In the genomic region with DNA sequence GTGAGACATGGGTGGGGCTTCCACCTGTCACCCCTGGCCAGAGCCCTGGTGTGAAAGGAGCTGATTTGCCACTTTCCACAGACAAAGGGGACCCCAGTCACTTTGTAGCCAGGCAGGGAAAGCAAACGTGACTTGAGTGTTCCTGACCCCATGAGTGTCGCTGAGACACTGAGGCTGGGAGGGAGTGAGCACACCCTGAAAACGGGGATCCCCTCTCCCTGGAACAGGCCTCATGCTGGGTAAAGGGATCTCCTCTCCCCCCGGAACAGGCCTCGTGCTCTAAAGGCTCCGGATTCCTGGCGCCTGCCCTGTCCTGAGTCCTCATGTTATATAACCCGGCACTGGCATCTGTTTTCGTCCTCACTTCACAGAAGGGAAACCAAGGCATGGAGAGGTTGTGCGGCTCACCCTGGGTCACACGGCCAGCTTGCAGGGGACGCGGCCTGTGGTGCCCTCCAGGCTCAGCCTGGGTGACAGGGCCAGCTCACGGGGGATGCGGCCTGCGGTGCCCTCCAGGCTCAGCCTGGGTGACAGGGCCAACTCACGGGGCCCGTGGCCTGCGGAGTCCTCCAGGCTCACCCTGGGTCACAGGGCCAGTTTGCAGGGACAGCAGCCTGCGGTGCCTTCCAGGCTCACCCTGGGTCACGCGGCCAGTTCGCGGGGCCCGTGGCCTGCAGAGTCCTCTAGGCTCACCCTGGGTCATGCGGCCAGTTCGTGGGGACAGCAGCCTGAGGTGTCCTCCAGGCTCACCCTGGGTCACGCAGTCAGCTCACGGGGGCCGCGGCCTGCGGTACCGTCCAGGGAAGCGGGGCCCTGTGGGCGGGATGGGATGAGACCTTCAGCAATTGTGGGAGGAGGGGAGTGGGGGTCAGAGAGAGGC, we compare ENCODE assay signal across 1 cellular context.
TF ChIP-seq lines count a peak whose summit lies in the region.

No MANE protein-coding gene starts in this region.

TF ChIP-seq in IMR-90, 13 proteins besides CTCF, POLR2A, EP300 and RAD21 (continued from another document):
- TF ChIP-seq, protein P1, sequence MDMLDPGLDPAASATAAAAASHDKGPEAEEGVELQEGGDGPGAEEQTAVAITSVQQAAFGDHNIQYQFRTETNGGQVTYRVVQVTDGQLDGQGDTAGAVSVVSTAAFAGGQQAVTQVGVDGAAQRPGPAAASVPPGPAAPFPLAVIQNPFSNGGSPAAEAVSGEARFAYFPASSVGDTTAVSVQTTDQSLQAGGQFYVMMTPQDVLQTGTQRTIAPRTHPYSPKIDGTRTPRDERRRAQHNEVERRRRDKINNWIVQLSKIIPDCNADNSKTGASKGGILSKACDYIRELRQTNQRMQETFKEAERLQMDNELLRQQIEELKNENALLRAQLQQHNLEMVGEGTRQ (IDR thresholded peaks at IDR 0.05; ENCODE audit: low read depth, low read length), result no peak
- TF ChIP-seq SMC3 (IDR thresholded peaks at IDR 0.05; ENCODE audit: low read depth, low read length), result no peak
- TF ChIP-seq MAZ (IDR thresholded peaks at IDR 0.05; ENCODE audit: borderline replicate concordance, low read depth, low read length), result no peak
- no peak for TF ChIP-seq MAFK (IDR thresholded peaks at IDR 0.05; ENCODE audit: low read depth, low read length)
- no peak for TF ChIP-seq FOS (IDR thresholded peaks at IDR 0.05; ENCODE audit: low read depth, low read length)
- TF ChIP-seq MXI1 (IDR thresholded peaks at IDR 0.05; ENCODE audit: borderline replicate concordance, low read depth, low read length), result no peak
- TF ChIP-seq, protein P2, sequence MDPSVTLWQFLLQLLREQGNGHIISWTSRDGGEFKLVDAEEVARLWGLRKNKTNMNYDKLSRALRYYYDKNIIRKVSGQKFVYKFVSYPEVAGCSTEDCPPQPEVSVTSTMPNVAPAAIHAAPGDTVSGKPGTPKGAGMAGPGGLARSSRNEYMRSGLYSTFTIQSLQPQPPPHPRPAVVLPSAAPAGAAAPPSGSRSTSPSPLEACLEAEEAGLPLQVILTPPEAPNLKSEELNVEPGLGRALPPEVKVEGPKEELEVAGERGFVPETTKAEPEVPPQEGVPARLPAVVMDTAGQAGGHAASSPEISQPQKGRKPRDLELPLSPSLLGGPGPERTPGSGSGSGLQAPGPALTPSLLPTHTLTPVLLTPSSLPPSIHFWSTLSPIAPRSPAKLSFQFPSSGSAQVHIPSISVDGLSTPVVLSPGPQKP (IDR thresholded peaks at IDR 0.05; ENCODE audit: borderline replicate concordance, low read depth, low read length), result no peak
- no peak for TF ChIP-seq BHLHE40 (IDR thresholded peaks at IDR 0.05; ENCODE audit: low read depth, low read length)
- TF ChIP-seq RCOR1 (IDR thresholded peaks at IDR 0.05; ENCODE audit: insufficient replicate concordance, low read length), result no peak
- TF ChIP-seq RFX5 (IDR thresholded peaks at IDR 0.05; ENCODE audit: low read depth, low read length), result no peak
